Comparison of ENCODE assay signal across 19 cellular contexts in the genomic region with DNA sequence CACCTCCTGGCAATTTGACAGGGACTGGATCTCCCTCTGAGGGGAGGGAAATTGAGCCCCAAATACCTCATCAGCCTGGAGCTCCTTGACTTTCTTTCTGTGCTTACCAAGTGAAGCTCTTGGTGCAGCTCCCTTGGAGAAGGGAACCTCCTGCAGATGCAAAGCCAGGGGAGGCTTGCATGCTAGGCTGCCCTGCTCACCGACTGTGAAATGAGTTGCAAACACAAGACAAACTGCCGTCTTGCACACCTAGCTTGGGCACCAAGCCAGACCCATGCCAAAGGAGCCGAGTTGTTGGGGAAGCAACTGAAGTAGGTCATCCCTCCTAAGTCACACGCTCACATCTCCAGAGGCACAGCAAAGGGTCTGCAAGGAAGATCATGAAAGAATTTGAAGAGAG.
A peak's percentile ranks its signal among the peaks of the same experiment; 100 is the strongest.
DNase-seq lines count a peak whose midpoint lies in the region; ATAC-seq and TF ChIP-seq lines count a peak whose summit lies in the region.
"Had no signal": no experiment of that assay in that cellular context is flagged by ENCODE, and none has a peak within 500 bp of the region (broad histone marks: within the 10 kb centered on the region; RNA-seq: fewer than 3 reads in every experiment).

No MANE protein-coding gene starts in this region.

- in situ Hi-C loops in Caki2 (cut with HindIII; ENCODE audit: low pct_unique_long_range_greater_than_20kb, low sequenced_read_pairs): no loop called here

- peak; percentile 37 for ATAC-seq in HG03103 (IDR thresholded peaks at IDR 0.05; ENCODE audit: low read depth, unreplicated experiment)
- no peak for ATAC-seq in activated B cell treated with CpG ODN at 0.5 μM for 24 hours (ENCODE audit: low read depth)
- ATAC-seq in HG02571 (IDR thresholded peaks at IDR 0.05; ENCODE audit: unreplicated experiment): no peak
- ATAC-seq in GM18868 (IDR thresholded peaks at IDR 0.05; ENCODE audit: unreplicated experiment): no peak
- ATAC-seq: A549, Right ventricle myocardium inferior had no signal

- no peak for TF ChIP-seq CTCF in activated B cell treated with CpG ODN at 0.5 μM for 24 hours (IDR thresholded peaks at IDR 0.05)

- no peaks in the 10 kb centered on the region for H3K36me3 Mint-ChIP-seq in activated B cell treated with CpG ODN at 0.5 μM for 24 hours (ENCODE audit: low read depth)

- POLR2A ChIA-PET in activated B cell treated with CpG ODN at 0.5 μM for 24 hours (lab: Charles Lee): no interaction called here

- CTCF ChIA-PET in activated B cell treated with CpG ODN at 0.5 μM for 24 hours (lab: Charles Lee): no interaction called here

- H3K4me3 Mint-ChIP-seq in activated B cell treated with CpG ODN at 0.5 μM for 24 hours: peak overlapping the region; percentile 13
- H3K4me3 Mint-ChIP-seq: CD14-positive monocyte; HFFc6; T-helper 1 cell treated with Interleukin-12 subunit alpha and Interleukin-12 subunit beta and Interleukin-4 antibody, amounts not matched to agents 30 μg/mL and 1 μg/mL, for 36 hours had no signal

- no peaks in the 10 kb centered on the region for H3K9me3 Mint-ChIP-seq in activated B cell treated with CpG ODN at 0.5 μM for 24 hours
- H3K9me3 Mint-ChIP-seq: T-helper 1 cell treated with Interleukin-12 subunit alpha and Interleukin-12 subunit beta and Interleukin-4 antibody, amounts not matched to agents 30 μg/mL and 1 μg/mL, for 36 hours had no signal

- H3K27ac Mint-ChIP-seq in activated B cell treated with CpG ODN at 0.5 μM for 24 hours: no peak overlapping the region
- H3K27ac Mint-ChIP-seq: CD14-positive monocyte; HFFc6; T-helper 1 cell treated with Interleukin-12 subunit alpha and Interleukin-12 subunit beta and Interleukin-4 antibody, amounts not matched to agents 30 μg/mL and 1 μg/mL, for 36 hours had no signal

- DNase-seq in Caki2 (ENCODE audit: low read depth) (peak; percentile 35), activated B cell treated with CpG ODN at 0.5 μM for 24 hours (no peak), left kidney (ENCODE audit: low read depth, low spot score) (peak; percentile 7), SK-N-DZ (ENCODE audit: low spot score) (no peak), NCI-H187 treated with DMSO at 0.1 percent for 48 hours (lab: John Stamatoyannopoulos, UW) (no peak)
- DNase-seq: HFFc6, Kasumi-1, MM.1S, NCI-H187, NCI-H774, PC-9, SK-N-SH had no signal

- no peaks in the 10 kb centered on the region for H3K27me3 Mint-ChIP-seq in activated B cell treated with CpG ODN at 0.5 μM for 24 hours

- intact Hi-C loops in activated B cell treated with CpG ODN at 0.5 μM for 24 hours (cut with micrococcal nuclease): no loop called here

- H3K4me1 Mint-ChIP-seq in activated B cell treated with CpG ODN at 0.5 μM for 24 hours: peaks cover 34% of the 10 kb centered on the region

Comparison
In these comparisons a context has a peak if more than half of its experiments do, and no peak if none do; other contexts are left out.
1. DNase-seq: peak in Caki2 (single experiment) and left kidney (single experiment); none in activated B cell treated with CpG ODN at 0.5 μM for 24 hours (single experiment), SK-N-DZ (single experiment) and NCI-H187 treated with DMSO at 0.1 percent for 48 hours (single experiment).